In genomic region chr21:42237577-42237976, GRCh38 we compare ENCODE assay signal across 12 cellular contexts. TPM values are rescaled to one million over a fixed set of nuclear protein-coding genes. Genes with fewer than 3 reads are reported as not detected.
DNase-seq lines count a peak whose midpoint lies in the region; ATAC-seq and TF ChIP-seq lines count a peak whose summit lies in the region.
"Had no signal": no experiment of that assay in that cellular context is flagged by ENCODE, and none has a peak within 500 bp of the region (broad histone marks: within the 10 kb centered on the region; RNA-seq: fewer than 3 reads in every experiment).

No MANE protein-coding gene starts in this region.

- DNase-seq in left ventricle myocardium inferior (no peak), heart left ventricle (no peak), stomach (no peak), NCI-H2227 (lab: John Stamatoyannopoulos, UW; ENCODE audit: unreplicated experiment) (no peak), erythroblast (lab: John Stamatoyannopoulos, UW) (no peak)
- DNase-seq in activated CD8-positive, alpha-beta T cell treated with anti-CD3 and anti-CD28 coated beads, Interleukin-2, amount 10 ng/mL, durations not matched to agents 7 days and 5 days: peak; percentile 53
- peak in 2 of 3 donors; percentile 39 to 40 for DNase-seq in effector memory CD4-positive, alpha-beta T cell
- DNase-seq: hypothalamus, lower lobe of right lung, NCI-H1930 had no signal

- H3K27me3 ChIP-seq in left ventricle myocardium inferior (ENCODE audit: low read depth) (no peaks in the 10 kb centered on the region), heart left ventricle (no peaks in the 10 kb centered on the region), stomach (no peaks in the 10 kb centered on the region)
- H3K27me3 ChIP-seq in effector memory CD4-positive, alpha-beta T cell (replicated peaks; ENCODE audit: control insufficient read depth, insufficient read depth, low read length, poor library complexity, severe bottlenecking): no peaks in the 10 kb centered on the region

- POLR2A ChIA-PET in activated CD8-positive, alpha-beta T cell treated with anti-CD3 and anti-CD28 coated beads, Interleukin-2, amount 10 ng/mL, durations not matched to agents 7 days and 5 days (lab: Charles Lee): interaction anchor here (0.8 to 7.4 kb wide), 7 partner anchors 9 to 166 kb away, joined by 3 to 104 read pairs (median 15); partner anchors contain the start of genes ABCG1 and UBASH3A

- 89 to 97% (median 91%) methylated on average over 3 of the region's 3 CpGs for WGBS in heart left ventricle, 4 donors
- WGBS in stomach, 5 donors: 80 to 100% (median 90%) methylated on average over 3 of the region's 3 CpGs

- CTCF ChIA-PET in activated CD8-positive, alpha-beta T cell treated with anti-CD3 and anti-CD28 coated beads, Interleukin-2, amount 10 ng/mL, durations not matched to agents 7 days and 5 days (lab: Charles Lee): interaction anchor here (0.8 to 5.4 kb wide), 16 partner anchors 8 to 213 kb away, joined by 3 to 81 read pairs (median 8); no protein-coding TSS in a partner anchor

- no peaks in the 10 kb centered on the region for H3K36me3 Mint-ChIP-seq in activated CD8-positive, alpha-beta T cell treated with anti-CD3 and anti-CD28 coated beads, Interleukin-2, amount 10 ng/mL, durations not matched to agents 7 days and 5 days (ENCODE audit: low read depth)

- no peaks in the 10 kb centered on the region for H3K9me3 Mint-ChIP-seq in activated CD8-positive, alpha-beta T cell treated with anti-CD3 and anti-CD28 coated beads, Interleukin-2, amount 10 ng/mL, durations not matched to agents 7 days and 5 days (ENCODE audit: insufficient read depth)

- TF ChIP-seq EP300 in stomach (IDR thresholded peaks at IDR 0.05): no peak

- H3K9me3 ChIP-seq in left ventricle myocardium inferior (replicated peaks) (no peaks in the 10 kb centered on the region), heart left ventricle (no peaks in the 10 kb centered on the region), stomach (no peaks in the 10 kb centered on the region)
- H3K9me3 ChIP-seq in effector memory CD4-positive, alpha-beta T cell (ENCODE audit: control insufficient read depth, low read length): no peaks in the 10 kb centered on the region
- H3K9me3 ChIP-seq: lower lobe of right lung had no signal

- intact Hi-C loops in left ventricle myocardium inferior (cut with micrococcal nuclease) (no loop called here), heart left ventricle (cut with DNase I) (loop anchor here in 3 of 10 donors (2.0 to 10.0 kb wide), 4 partner anchors 23 to 233 kb away; no protein-coding TSS in a partner anchor), stomach (cut with DNase I; ENCODE audit: low total_unique reads) (no loop called here)

- TF ChIP-seq CTCF in left ventricle myocardium inferior (IDR thresholded peaks at IDR 0.05; ENCODE audit: borderline replicate concordance): no peak
- TF ChIP-seq CTCF in heart left ventricle (IDR thresholded peaks at IDR 0.05): no peak
- no peak for TF ChIP-seq CTCF in stomach (IDR thresholded peaks at IDR 0.05)

- H3K4me3 ChIP-seq in left ventricle myocardium inferior (no peak overlapping the region), heart left ventricle (no peak overlapping the region), stomach (no peak overlapping the region)
- H3K4me3 ChIP-seq in effector memory CD4-positive, alpha-beta T cell (ENCODE audit: insufficient read depth, low read depth, low read length, poor library complexity, severe bottlenecking): peak overlapping the region; percentile 15
- H3K4me3 ChIP-seq: lower lobe of right lung had no signal

- peak overlapping the region; percentile 75 for H3K27ac Mint-ChIP-seq in activated CD8-positive, alpha-beta T cell treated with anti-CD3 and anti-CD28 coated beads, Interleukin-2, amount 10 ng/mL, durations not matched to agents 7 days and 5 days

- H3K36me3 ChIP-seq in left ventricle myocardium inferior (no peaks in the 10 kb centered on the region), heart left ventricle (no peaks in the 10 kb centered on the region), stomach (no peaks in the 10 kb centered on the region)
- no peaks in the 10 kb centered on the region for H3K36me3 ChIP-seq in effector memory CD4-positive, alpha-beta T cell (ENCODE audit: control insufficient read depth, insufficient read depth, low read length)
- H3K36me3 ChIP-seq: lower lobe of right lung had no signal

- no peaks in the 10 kb centered on the region for H3K27me3 Mint-ChIP-seq in activated CD8-positive, alpha-beta T cell treated with anti-CD3 and anti-CD28 coated beads, Interleukin-2, amount 10 ng/mL, durations not matched to agents 7 days and 5 days (ENCODE audit: low read depth)

- H3K4me1 ChIP-seq in left ventricle myocardium inferior: peaks cover 68% of the 10 kb centered on the region
- peaks cover 18 to 66% (median 50%) of the 10 kb centered on the region in 12 donors for H3K4me1 ChIP-seq in heart left ventricle
- peaks cover 68% of the 10 kb centered on the region for H3K4me1 ChIP-seq in effector memory CD4-positive, alpha-beta T cell (ENCODE audit: control insufficient read depth, insufficient read depth, low read length, poor library complexity, severe bottlenecking)
- H3K4me1 ChIP-seq in stomach: peaks cover 49 to 69% (median 53%) of the 10 kb centered on the region in 4 donors

- H3K4me1 Mint-ChIP-seq in activated CD8-positive, alpha-beta T cell treated with anti-CD3 and anti-CD28 coated beads, Interleukin-2, amount 10 ng/mL, durations not matched to agents 7 days and 5 days (ENCODE audit: low read depth): peaks cover 70% of the 10 kb centered on the region

- peak overlapping the region; percentile 90 for H3K27ac ChIP-seq in left ventricle myocardium inferior (replicated peaks)
- peak overlapping the region in 5 of 12 donors; percentile 83 to 91 (median 88) for H3K27ac ChIP-seq in heart left ventricle
- peak overlapping the region; percentile 97 for H3K27ac ChIP-seq in effector memory CD4-positive, alpha-beta T cell (ENCODE audit: insufficient read depth, low read length, poor library complexity, severe bottlenecking)
- H3K27ac ChIP-seq in stomach: peak overlapping the region in 4 of 5 donors; percentile 6 to 91 (median 50)
- H3K27ac ChIP-seq: lower lobe of right lung had no signal

- ATAC-seq in heart left ventricle (no peak), HG03521 (IDR thresholded peaks at IDR 0.05; ENCODE audit: unreplicated experiment) (no peak)
- ATAC-seq in activated CD8-positive, alpha-beta T cell treated with anti-CD3 and anti-CD28 coated beads, Interleukin-2, amount 10 ng/mL, durations not matched to agents 7 days and 5 days: no peak
- ATAC-seq: lower lobe of right lung, SK-N-SH treated with all-trans-retinoic acid at 6 μM for 48 hours had no signal

- peak overlapping the region; percentile 47 for H3K4me3 Mint-ChIP-seq in activated CD8-positive, alpha-beta T cell treated with anti-CD3 and anti-CD28 coated beads, Interleukin-2, amount 10 ng/mL, durations not matched to agents 7 days and 5 days

- no peak for TF ChIP-seq POLR2A in heart left ventricle (IDR thresholded peaks at IDR 0.05)
- TF ChIP-seq POLR2A in stomach (IDR thresholded peaks at IDR 0.05): no peak
- TF ChIP-seq POLR2A in erythroblast (IDR thresholded peaks at IDR 0.05; ENCODE audit: low read length): no peak

RNA-seq across cellular contexts. Expression of gene ABCG1, which starts 18.6 kb away (rescaled TPM):
- 8.7 TPM for total RNA-seq in left ventricle myocardium inferior
- 10 to 100 TPM in 7 of 9 donors, 1 to 10 TPM in 2; 3.3 to 25.3 (median 13.5) TPM for total RNA-seq in heart left ventricle
- polyA plus RNA-seq in heart left ventricle: 10 to 100 TPM in 1 of 2 donors, 1 to 10 TPM in 1; 7.2 to 21.7 TPM
- 1 to 10 TPM; 6.7 to 8.0 TPM for total RNA-seq in activated CD8-positive, alpha-beta T cell treated with anti-CD3 and anti-CD28 coated beads, Interleukin-2, amount 10 ng/mL, durations not matched to agents 7 days and 5 days
- total RNA-seq in stomach: 10 to 100 TPM in 4 of 5 donors, 1 to 10 TPM in 1; 4.1 to 65.9 (median 31.6) TPM
- 1 to 10 TPM; 3.1 to 4.7 (median 4.2) TPM for polyA plus RNA-seq in stomach

Comparison
In these comparisons a context has a peak if more than half of its experiments do, and no peak if none do; other contexts are left out.
1. DNase-seq: peak in activated CD8-positive, alpha-beta T cell treated with anti-CD3 and anti-CD28 coated beads, Interleukin-2, amount 10 ng/mL, durations not matched to agents 7 days and 5 days (single experiment) and effector memory CD4-positive, alpha-beta T cell (2 of 3); none in left ventricle myocardium inferior (single experiment), heart left ventricle (0 of 5), stomach (single experiment), NCI-H2227 (single experiment) and erythroblast (0 of 2).